ENCODE assay signal across 2 cellular contexts in genomic region chr7:101865031-101865824, GRCh38.
TF ChIP-seq lines count a peak whose summit lies in the region.

No MANE protein-coding gene starts in this region.

TF ChIP-seq in H1, 55 proteins besides CTCF, POLR2A, EP300 and RAD21 (continued from another document):
- TF ChIP-seq ATF2 (IDR thresholded peaks at IDR 0.05; ENCODE audit: low read length) (no peak), CEBPB (IDR thresholded peaks at IDR 0.05; ENCODE audit: low read depth, low read length) (no peak), CREB1 (IDR thresholded peaks at IDR 0.05) (no peak), KDM1A (IDR thresholded peaks at IDR 0.05; ENCODE audit: borderline replicate concordance, low read length) (no peak), CBX5 (IDR thresholded peaks at IDR 0.05; ENCODE audit: low read depth, low read length) (no peak), TCF12 (IDR thresholded peaks at IDR 0.05; ENCODE audit: low read depth, low read length) (no peak), SP4 (IDR thresholded peaks at IDR 0.05; ENCODE audit: low read length) (no peak), RNF2 (IDR thresholded peaks at IDR 0.05; ENCODE audit: borderline replicate concordance, low read depth, low read length, missing control alignments, poor library complexity, severe bottlenecking) (no peak), ASH2L (IDR thresholded peaks at IDR 0.05; ENCODE audit: low read length) (no peak), SRF (IDR thresholded peaks at IDR 0.05; ENCODE audit: low read depth, low read length) (no peak), JUN (IDR thresholded peaks at IDR 0.05; ENCODE audit: low read depth, low read length) (no peak), EZH2 (IDR thresholded peaks at IDR 0.05; ENCODE audit: low read depth, low read length, severe bottlenecking) (no peak), POU5F1 (IDR thresholded peaks at IDR 0.05; ENCODE audit: low read depth, low read length) (no peak), TAF1 (IDR thresholded peaks at IDR 0.05; ENCODE audit: low read depth, low read length) (no peak), SAP30 (IDR thresholded peaks at IDR 0.05; ENCODE audit: insufficient read depth, insufficient replicate concordance, low read length) (no peak)

TF ChIP-seq in liver, 16 proteins besides CTCF, POLR2A, EP300 and RAD21 (continued from another document):
- TF ChIP-seq REST (IDR thresholded peaks at IDR 0.05) = no peak
- peak; percentile 17 for TF ChIP-seq HNF4G (IDR thresholded peaks at IDR 0.05)
- peak; percentile 22 for TF ChIP-seq SP1 (IDR thresholded peaks at IDR 0.05)
- TF ChIP-seq NR2F2 (IDR thresholded peaks at IDR 0.05) = no peak
- no peak for TF ChIP-seq JUND (IDR thresholded peaks at IDR 0.05)
- no peak for TF ChIP-seq EGR1 (IDR thresholded peaks at IDR 0.05; ENCODE audit: low read depth in 2 of 2)
- no peak for TF ChIP-seq MAX (IDR thresholded peaks at IDR 0.05)
- TF ChIP-seq YY1 (IDR thresholded peaks at IDR 0.05) = no peak
- TF ChIP-seq FOXA2 (IDR thresholded peaks at IDR 0.05) = no peak
- TF ChIP-seq HNF4A (conservative IDR thresholded peaks at IDR 0.05) = peak in 1 of 2 donors; percentile 56
- TF ChIP-seq GABPA (IDR thresholded peaks at IDR 0.05 in 1 of 2, conservative IDR thresholded peaks at IDR 0.05 in 1 of 2) = no peak
TF ChIP-seq in liver: peak in this region for 3.
